16 cellular contexts compared by ENCODE assay signal in genomic region chr7:151634643-151635042, GRCh38.
DNase-seq lines count a peak whose midpoint lies in the region; ATAC-seq and TF ChIP-seq lines count a peak whose summit lies in the region.
"Had no signal": no experiment of that assay in that cellular context is flagged by ENCODE, and none has a peak within 500 bp of the region (broad histone marks: within the 10 kb centered on the region; RNA-seq: fewer than 3 reads in every experiment).

No MANE protein-coding gene starts in this region.

- H3K4me1 Mint-ChIP-seq in activated naive CD8-positive, alpha-beta T cell (ENCODE audit: low read depth): peaks cover 27% of the 10 kb centered on the region
- peaks cover 20% of the 10 kb centered on the region for H3K4me1 Mint-ChIP-seq in activated naive CD8-positive, alpha-beta T cell treated with anti-CD3 and anti-CD28 coated beads, Interleukin-2, amount 50 U/mL, for 24 hours
- H3K4me1 Mint-ChIP-seq in endothelial cell (ENCODE audit: unreplicated experiment) (peaks cover 14% of the 10 kb centered on the region), H9 (peaks cover 13 to 15% of the 10 kb centered on the region in 2 experiments)

- no peaks in the 10 kb centered on the region for H4K20me1 ChIP-seq in H9 (ENCODE audit: control insufficient read depth, insufficient read depth, insufficient read length)

- no peak overlapping the region for H4K5ac ChIP-seq in H9 (ENCODE audit: insufficient read length, low read depth, low read length)

- H3K79me1 ChIP-seq in H9 (ENCODE audit: insufficient read depth, low read depth, low read length, poor library complexity, severe bottlenecking): no peaks in the 10 kb centered on the region

- no peak overlapping the region for H2BK20ac ChIP-seq in H9 (ENCODE audit: low read depth, low read length, poor library complexity, severe bottlenecking)

- intact Hi-C loops in Panc1 (cut with micrococcal nuclease; ENCODE audit: unreplicated experiment): no loop called here
- intact Hi-C loops in tibial artery (cut with DNase I; ENCODE audit: low total_unique reads): loop anchor here (5.0 kb wide), 1 partner anchor 53 kb away; no protein-coding TSS in a partner anchor

- WGBS in H9 (ENCODE audit: extremely low coverage, insufficient read length, low lambda C conversion rate): no CpG with 5 or more reads among the region's 2 CpGs

- H3K9me3 ChIP-seq in Panc1 (ENCODE audit: control insufficient read depth, insufficient read depth, low read depth, low read length): no peaks in the 10 kb centered on the region
- no peaks in the 10 kb centered on the region for H3K9me3 ChIP-seq in tibial artery
- no peaks in the 10 kb centered on the region for H3K9me3 ChIP-seq in H9 (ENCODE audit: control insufficient read depth, low read depth, low read length)
- H3K9me3 ChIP-seq: BE2C had no signal

- H4K91ac ChIP-seq in H9 (ENCODE audit: insufficient read length, low read depth, low read length): no peak overlapping the region

- no peak overlapping the region for H2AK5ac ChIP-seq in H9 (ENCODE audit: insufficient read length, low read length)

- H3K23me2 ChIP-seq in H9 (ENCODE audit: insufficient read length, low read depth, low read length, poor library complexity, severe bottlenecking): peaks cover 11% of the 10 kb centered on the region

- ATAC-seq in activated naive CD8-positive, alpha-beta T cell treated with anti-CD3 and anti-CD28 coated beads, Interleukin-2, amount 50 U/mL, for 24 hours: no peak
- no peak for ATAC-seq in Panc1
- no peak for ATAC-seq in GM21717 (IDR thresholded peaks at IDR 0.05; ENCODE audit: unreplicated experiment)
- ATAC-seq: HepG2 had no signal

- no peak overlapping the region for H3K56ac ChIP-seq in H9 (ENCODE audit: insufficient read length, low read depth, low read length)

- H2BK120ac ChIP-seq in H9 (ENCODE audit: low read depth, low read length, poor library complexity, severe bottlenecking): no peak overlapping the region

- H2AFZ ChIP-seq in H9 (ENCODE audit: low read length): no peak overlapping the region

- no peak overlapping the region for H4K8ac ChIP-seq in H9 (replicated peaks; ENCODE audit: insufficient read length, low read depth, low read length)

- peak overlapping the region; percentile 18; the same call in 1 of the 2 replicates for H3K27ac ChIP-seq in Panc1 (ENCODE audit: low read length)
- H3K27ac ChIP-seq in tibial artery: peak overlapping the region; percentile 61 to 81
- no peak overlapping the region for H3K27ac ChIP-seq in H9 (ENCODE audit: insufficient read length, low read depth, low read length)
- H3K27ac ChIP-seq: C4-2B had no signal

- BruUV-seq in Panc1 (replicated peaks; lab: Mats Ljungman, UMichigan): no TSS peak

- H3K23ac ChIP-seq in H9 (ENCODE audit: insufficient read length, low read depth, low read length): no peak overlapping the region

- H3K4ac ChIP-seq in H9 (ENCODE audit: low read depth, low read length): no peak overlapping the region

- H3K4me3 Mint-ChIP-seq in activated naive CD8-positive, alpha-beta T cell: no peak overlapping the region
- H3K4me3 Mint-ChIP-seq in activated naive CD8-positive, alpha-beta T cell treated with anti-CD3 and anti-CD28 coated beads, Interleukin-2, amount 50 U/mL, for 24 hours: no peak overlapping the region
- H3K4me3 Mint-ChIP-seq in endothelial cell (ENCODE audit: unreplicated experiment) (peak overlapping the region; percentile 31), H9 (no peak overlapping the region)
- H3K4me3 Mint-ChIP-seq: CD8-positive, alpha-beta memory T cell had no signal

- H3K4me1 ChIP-seq in Panc1 (ENCODE audit: control insufficient read depth, insufficient read depth, low read length): peaks cover 11% of the 10 kb centered on the region
- peaks cover 0 to 61% (median 30%) of the 10 kb centered on the region in 4 donors for H3K4me1 ChIP-seq in tibial artery
- no peaks in the 10 kb centered on the region for H3K4me1 ChIP-seq in H9 (ENCODE audit: insufficient read depth, low read length)
- H3K4me1 ChIP-seq: BE2C had no signal

- POLR2A ChIA-PET in Panc1 (lab: Charles Lee): no interaction called here

- H3K27ac Mint-ChIP-seq in activated naive CD8-positive, alpha-beta T cell: peak overlapping the region; percentile 8
- no peak overlapping the region for H3K27ac Mint-ChIP-seq in activated naive CD8-positive, alpha-beta T cell treated with anti-CD3 and anti-CD28 coated beads, Interleukin-2, amount 50 U/mL, for 24 hours
- H3K27ac Mint-ChIP-seq in endothelial cell (ENCODE audit: unreplicated experiment): no peak overlapping the region
- no peak overlapping the region for H3K27ac Mint-ChIP-seq in H9

- no peak for DNase-seq in activated naive CD8-positive, alpha-beta T cell treated with anti-CD3 and anti-CD28 coated beads, Interleukin-2, amount 50 U/mL, for 24 hours
- DNase-seq in Panc1 (ENCODE audit: low read depth, low spot score) (no peak), endothelial cell (ENCODE audit: low spot score) (no peak), tibial artery (no peak), H9 (no peak), mesenteric fat pad (ENCODE audit: low spot score) (no peak)
- DNase-seq: ACHN; BE2C; CD8-positive, alpha-beta memory T cell; DMS53; GF-D8; HCEC 1CT had no signal

- H3K36me3 ChIP-seq in Panc1 (ENCODE audit: control insufficient read depth, insufficient read depth, low read length) (peaks cover 4% of the 10 kb centered on the region), tibial artery (no peaks in the 10 kb centered on the region)
- H3K36me3 ChIP-seq: BE2C had no signal

- no peak overlapping the region for H2BK15ac ChIP-seq in H9 (ENCODE audit: low read depth, low read length)

- H3K9me3 Mint-ChIP-seq in activated naive CD8-positive, alpha-beta T cell (ENCODE audit: low read depth): no peaks in the 10 kb centered on the region
- H3K9me3 Mint-ChIP-seq in activated naive CD8-positive, alpha-beta T cell treated with anti-CD3 and anti-CD28 coated beads, Interleukin-2, amount 50 U/mL, for 24 hours: no peaks in the 10 kb centered on the region
- no peaks in the 10 kb centered on the region for H3K9me3 Mint-ChIP-seq in endothelial cell (ENCODE audit: unreplicated experiment)
- H3K9me3 Mint-ChIP-seq in H9: peaks cover 11 to 18% of the 10 kb centered on the region in 2 experiments

- no peak overlapping the region for H3K9ac ChIP-seq in H9 (ENCODE audit: extremely low read depth, insufficient read length, low read length)

- no peak overlapping the region for H2BK12ac ChIP-seq in H9 (ENCODE audit: insufficient read length, low read depth, low read length)

- H3K27me3 Mint-ChIP-seq in activated naive CD8-positive, alpha-beta T cell: no peaks in the 10 kb centered on the region
- no peaks in the 10 kb centered on the region for H3K27me3 Mint-ChIP-seq in activated naive CD8-positive, alpha-beta T cell treated with anti-CD3 and anti-CD28 coated beads, Interleukin-2, amount 50 U/mL, for 24 hours
- peaks cover 3% of the 10 kb centered on the region for H3K27me3 Mint-ChIP-seq in endothelial cell (ENCODE audit: unreplicated experiment)
- H3K27me3 Mint-ChIP-seq in H9 (ENCODE audit: low read depth): peaks cover 26% of the 10 kb centered on the region
- H3K27me3 Mint-ChIP-seq: CD8-positive, alpha-beta memory T cell had no signal

- CTCF ChIA-PET in Panc1 (lab: Charles Lee): interaction anchor here (0.6 kb wide), 1 partner anchor 58 kb away, joined by 4 read pairs; no protein-coding TSS in a partner anchor

- in situ Hi-C loops in Panc1 (cut with HindIII; ENCODE audit: low pct_unique_long_range_greater_than_20kb, low sequenced_read_pairs): no loop called here

- TF ChIP-seq CTCF in Panc1 (IDR thresholded peaks at IDR 0.05) (no peak), endothelial cell (IDR thresholded peaks at IDR 0.05; ENCODE audit: unreplicated experiment) (no peak), tibial artery (IDR thresholded peaks at IDR 0.05) (no peak), H9 (conservative IDR thresholded peaks at IDR 0.05) (no peak)

- no peak overlapping the region for H3T11ph ChIP-seq in H9 (ENCODE audit: low read length)

- H3K4me3 ChIP-seq in Panc1 (ENCODE audit: low read depth in 2 of 2, low read length in 2 of 2): no peak overlapping the region
- H3K4me3 ChIP-seq in tibial artery: no peak overlapping the region

- H3K14ac ChIP-seq in H9 (ENCODE audit: insufficient read depth, low read length): no peak overlapping the region

- H3K27me3 ChIP-seq in Panc1 (ENCODE audit: control insufficient read depth, insufficient read depth, low read length) (no peaks in the 10 kb centered on the region), tibial artery (no peaks in the 10 kb centered on the region), H9 (ENCODE audit: insufficient read depth, low read length) (peaks cover 7% of the 10 kb centered on the region; the same call in 1 of the 2 replicates)
- H3K27me3 ChIP-seq: BE2C had no signal

- no peak overlapping the region for H2BK5ac ChIP-seq in H9 (ENCODE audit: insufficient read length, low read length)

- no peaks in the 10 kb centered on the region for H3K79me2 ChIP-seq in H9 (ENCODE audit: insufficient read depth, low read length)

- no peak overlapping the region for H3K18ac ChIP-seq in H9 (ENCODE audit: insufficient read length, low read depth, low read length)

- no peak overlapping the region for H3K4me2 ChIP-seq in H9 (ENCODE audit: insufficient read depth, insufficient read length, low read length)

- peaks cover 3% of the 10 kb centered on the region for H3K36me3 Mint-ChIP-seq in activated naive CD8-positive, alpha-beta T cell
- H3K36me3 Mint-ChIP-seq in activated naive CD8-positive, alpha-beta T cell treated with anti-CD3 and anti-CD28 coated beads, Interleukin-2, amount 50 U/mL, for 24 hours (ENCODE audit: low read depth): no peaks in the 10 kb centered on the region
- H3K36me3 Mint-ChIP-seq in endothelial cell (ENCODE audit: low read depth, unreplicated experiment) (peaks cover 7% of the 10 kb centered on the region), H9 (ENCODE audit: insufficient read depth in 1 of 3, low read depth in 3 of 3) (peaks cover 5 to 15% (median 9%) of the 10 kb centered on the region in 3 experiments; a peak in 6 of 7 replicates)
